In genomic region chr13:106600798-106601135, GRCh38 we compare ENCODE assay signal across 7 cellular contexts. TPM values are rescaled to one million over a fixed set of nuclear protein-coding genes. Genes with fewer than 3 reads are reported as not detected.
DNase-seq lines count a peak whose midpoint lies in the region; ATAC-seq and TF ChIP-seq lines count a peak whose summit lies in the region.
"Not testable (repeated sequence)": the region's sequence is repeated elsewhere in the genome, so short reads cannot be mapped to it uniquely, and the experiment has no call there.

No MANE protein-coding gene starts in this region.

- not testable (repeated sequence) for H3K27me3 Mint-ChIP-seq in chondrocyte (ENCODE audit: low read depth); osteocyte (ENCODE audit: unreplicated experiment)

- H4K20me1 ChIP-seq in BLaER1, result not testable (repeated sequence)

- peak overlapping the region; percentile 11; the same call in 1 of the 2 replicates for H3K4me2 ChIP-seq in BLaER1

- peaks cover 31% of the 10 kb centered on the region for H3K4me1 Mint-ChIP-seq in chondrocyte (ENCODE audit: low read depth)
- peaks cover 39% of the 10 kb centered on the region for H3K4me1 Mint-ChIP-seq in osteocyte (ENCODE audit: unreplicated experiment)

- not testable (repeated sequence) for H3K4me3 Mint-ChIP-seq in chondrocyte (ENCODE audit: unreplicated experiment); osteocyte (ENCODE audit: unreplicated experiment)

- not testable (repeated sequence) for H3K27me3 ChIP-seq in BLaER1

- H3K27ac ChIP-seq in BLaER1, result not testable (repeated sequence)

- H3K4me3 ChIP-seq in BLaER1, result not testable (repeated sequence)

- not testable (repeated sequence) for H3K9me3 ChIP-seq in BLaER1

- not testable (repeated sequence) for H3K9ac ChIP-seq in BLaER1

- not testable (repeated sequence) for H3K36me3 Mint-ChIP-seq in chondrocyte (ENCODE audit: low read depth); osteocyte (ENCODE audit: unreplicated experiment)

- not testable (repeated sequence) for H3K36me3 ChIP-seq in BLaER1

- H3K4me1 ChIP-seq in BLaER1, result peaks cover 15% of the 10 kb centered on the region

- peak; percentile 6 for ATAC-seq in GM18511 (IDR thresholded peaks at IDR 0.05; ENCODE audit: unreplicated experiment)

- peak; percentile 44 for DNase-seq in LHCN-M2 (ENCODE audit: low read depth)
- peak; percentile 3 for DNase-seq in RPMI8226
- DNase-seq in chondrocyte (ENCODE audit: low spot score); osteocyte (ENCODE audit: extremely low spot score, unreplicated experiment): not testable (repeated sequence)
- peak; percentile 23 for DNase-seq in myocyte (ENCODE audit: low read depth)

- not testable (repeated sequence) for TF ChIP-seq CTCF in chondrocyte (IDR thresholded peaks at IDR 0.05); osteocyte (IDR thresholded peaks at IDR 0.05)

- H3K27ac Mint-ChIP-seq in chondrocyte (ENCODE audit: unreplicated experiment) (peak overlapping the region; percentile 72), osteocyte (ENCODE audit: unreplicated experiment) (peak overlapping the region; percentile 61)

- H3K9me3 Mint-ChIP-seq in chondrocyte (ENCODE audit: low read depth); osteocyte (ENCODE audit: unreplicated experiment): not testable (repeated sequence)

RNA-seq across cellular contexts. Expression of gene ARGLU1, which starts 32.8 kb away (rescaled TPM):
- total RNA-seq in LHCN-M2 (2014; rRNA removed) (59.8 and 64.0 TPM in 2 replicates), chondrocyte (48.5 to 55.6 TPM (median 51.6 TPM) in 3 replicates), myocyte (59.6 and 66.2 TPM in 2 replicates), osteocyte (65.8 and 78.8 TPM in 2 replicates)
- 34.8 TPM for polyA plus RNA-seq in LHCN-M2 (2012)
- 44.5 TPM for polyA plus RNA-seq in myocyte (2012)
